Comparison of ENCODE assay signal across 8 cellular contexts in the genomic region with DNA sequence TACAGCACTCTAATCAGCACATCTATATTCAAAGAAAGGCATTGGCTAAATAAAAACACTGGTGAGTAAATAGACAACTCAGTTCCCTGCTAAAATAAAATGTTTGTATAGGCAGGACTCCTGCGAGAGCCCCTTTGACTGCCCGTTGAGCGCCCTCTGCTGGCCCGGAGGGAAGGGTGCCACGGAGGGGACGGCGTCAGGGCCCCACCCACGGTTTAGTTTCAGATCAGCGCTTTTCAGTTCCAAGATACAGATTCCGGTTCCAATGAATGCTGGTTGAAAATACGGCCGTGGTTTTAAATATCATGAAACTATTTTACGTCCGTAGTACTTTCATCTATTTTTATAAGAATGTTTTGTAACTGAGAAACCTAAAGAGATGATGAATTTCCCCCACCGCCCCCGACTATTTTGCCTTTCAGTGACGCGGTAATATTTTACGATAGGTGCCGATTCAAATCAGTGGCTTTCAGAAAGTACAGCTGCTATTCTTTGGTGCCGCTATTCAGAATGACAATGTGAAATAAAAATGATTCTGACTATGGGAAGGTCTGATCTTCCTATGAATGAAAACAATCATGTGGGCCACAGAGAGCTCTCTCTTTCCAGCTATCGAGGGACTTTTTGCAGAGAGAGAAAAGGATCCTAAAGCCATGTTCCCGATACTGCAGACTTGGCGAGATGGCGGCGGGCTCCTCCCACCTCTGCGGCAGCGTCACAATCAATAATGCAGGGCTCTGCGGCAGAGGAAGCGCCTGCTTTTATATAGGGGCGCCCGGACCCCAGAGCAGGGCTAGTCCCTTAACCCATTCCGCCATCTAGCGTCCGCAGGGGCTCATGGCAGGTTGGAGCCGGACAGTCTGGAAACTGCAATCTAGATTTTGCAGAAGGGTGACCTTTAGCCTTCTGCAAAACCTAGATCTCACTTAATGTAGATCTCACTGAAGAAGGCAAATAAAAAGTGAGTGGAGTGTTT. TPM values are rescaled to one million over a fixed set of nuclear protein-coding genes. Genes with fewer than 3 reads are reported as not detected.
DNase-seq lines count a peak whose midpoint lies in the region; ATAC-seq and TF ChIP-seq lines count a peak whose summit lies in the region.

No MANE protein-coding gene starts in this region.

- H3K27ac ChIP-seq in DOHH2 (ENCODE audit: low read depth, low read length), result peak overlapping the region; percentile 56

- H3K27ac Mint-ChIP-seq in naive thymus-derived CD8-positive, alpha-beta T cell, result peak overlapping the region; percentile 92 to 100 (median 99)
- peak overlapping the region; percentile 98 for H3K27ac Mint-ChIP-seq in stimulated activated naive B cell treated with anti-CD40 and anti-IgM and Interleukin-4, amounts not matched to agents 10 μg/mL and 1 μg/mL and 100 μg/mL, for 72 hours

- H3K4me2 ChIP-seq in DOHH2 (ENCODE audit: low read length), result peak overlapping the region; percentile 68

- no peaks in the 10 kb centered on the region for H3K36me3 Mint-ChIP-seq in naive thymus-derived CD8-positive, alpha-beta T cell
- no peaks in the 10 kb centered on the region for H3K36me3 Mint-ChIP-seq in stimulated activated naive B cell treated with anti-CD40 and anti-IgM and Interleukin-4, amounts not matched to agents 10 μg/mL and 1 μg/mL and 100 μg/mL, for 72 hours

- H3K36me3 ChIP-seq in DOHH2 (ENCODE audit: control insufficient read depth, low read length), result no peaks in the 10 kb centered on the region

- H3K4me1 Mint-ChIP-seq in naive thymus-derived CD8-positive, alpha-beta T cell, result peaks cover 9 to 25% (median 21%) of the 10 kb centered on the region in 4 donors
- H3K4me1 Mint-ChIP-seq in stimulated activated naive B cell treated with anti-CD40 and anti-IgM and Interleukin-4, amounts not matched to agents 10 μg/mL and 1 μg/mL and 100 μg/mL, for 72 hours, result peaks cover 8 to 10% of the 10 kb centered on the region in 2 donors

- ATAC-seq in naive thymus-derived CD8-positive, alpha-beta T cell, result peak; percentile 94 to 95
- peak; percentile 96 to 97 for ATAC-seq in stimulated activated naive B cell treated with anti-CD40 and anti-IgM and Interleukin-4, amounts not matched to agents 10 μg/mL and 1 μg/mL and 100 μg/mL, for 72 hours (replicated peaks)

- no peaks in the 10 kb centered on the region for H3K9me3 ChIP-seq in DOHH2 (ENCODE audit: control insufficient read depth, insufficient read depth, low read length)

- no peaks in the 10 kb centered on the region for H3K9me3 Mint-ChIP-seq in naive thymus-derived CD8-positive, alpha-beta T cell
- H3K9me3 Mint-ChIP-seq in stimulated activated naive B cell treated with anti-CD40 and anti-IgM and Interleukin-4, amounts not matched to agents 10 μg/mL and 1 μg/mL and 100 μg/mL, for 72 hours, result peaks cover 0 to 2% of the 10 kb centered on the region in 2 donors

- H3K79me2 ChIP-seq in DOHH2 (ENCODE audit: control insufficient read depth, low read length), result no peaks in the 10 kb centered on the region

- H3K4me3 Mint-ChIP-seq in naive thymus-derived CD8-positive, alpha-beta T cell, result peak overlapping the region; percentile 91 to 99 (median 97)
- peak overlapping the region; percentile 90 to 94 for H3K4me3 Mint-ChIP-seq in stimulated activated naive B cell treated with anti-CD40 and anti-IgM and Interleukin-4, amounts not matched to agents 10 μg/mL and 1 μg/mL and 100 μg/mL, for 72 hours

- peak; percentile 88 for TF ChIP-seq CTCF in DOHH2 (IDR thresholded peaks at IDR 0.05; ENCODE audit: low read depth, low read length, poor library complexity, severe bottlenecking)
- peak; percentile 95 for TF ChIP-seq CTCF in fibroblast of mammary gland (conservative IDR thresholded peaks at IDR 0.05; ENCODE audit: control insufficient read depth, insufficient read depth, low read depth, low read length)

- H3K9me2 ChIP-seq in DOHH2 (replicated peaks; ENCODE audit: control insufficient read depth, low read length), result no peaks in the 10 kb centered on the region

- POLR2A ChIA-PET in naive thymus-derived CD8-positive, alpha-beta T cell (lab: Charles Lee), result interaction anchor here (0.6 to 8.1 kb wide), 20 partner anchors 12 to 784 kb away, joined by 3 to 88 read pairs (median 4); partner anchors contain the start of genes FAM229B, FYN, REV3L and TUBE1

- peak; percentile 59 for DNase-seq in GOT3 (lab: John Stamatoyannopoulos, UW)
- peak; percentile 92 for DNase-seq in LHCN-M2 (ENCODE audit: low read depth)
- peak; percentile 91 for DNase-seq in RKO (ENCODE audit: low spot score)
- DNase-seq in activated T-helper 1 cell treated with anti-CD3 and anti-CD28 coated beads, Interleukin-2, amount 50 U/mL, for 16 hours (ENCODE audit: low read depth in 1 of 2, low spot score in 1 of 2), result peak; percentile 81 to 85
- DNase-seq in fibroblast of mammary gland (ENCODE audit: low read depth), result peak; percentile 90
- peak; percentile 85 to 95 (median 92) for DNase-seq in naive thymus-derived CD8-positive, alpha-beta T cell
- peak; percentile 88 for DNase-seq in stimulated activated naive B cell treated with anti-CD40 and anti-IgM and Interleukin-4, amounts not matched to agents 10 μg/mL and 1 μg/mL and 100 μg/mL, for 72 hours

- no peaks in the 10 kb centered on the region for H4K20me1 ChIP-seq in DOHH2 (ENCODE audit: control insufficient read depth, insufficient read depth, low read depth, low read length)

- peaks cover 6% of the 10 kb centered on the region for H3K4me1 ChIP-seq in DOHH2 (ENCODE audit: control insufficient read depth, low read length)

- peak overlapping the region; percentile 92 for H3K4me3 ChIP-seq in DOHH2 (ENCODE audit: low read length)
- peak overlapping the region; percentile 58 for H3K4me3 ChIP-seq in fibroblast of mammary gland (ENCODE audit: control insufficient read depth, low read depth, low read length)

- no peaks in the 10 kb centered on the region; the same call in 1 of the 2 replicates for H3F3A ChIP-seq in DOHH2 (ENCODE audit: control insufficient read depth, insufficient read depth)

- H3K27me3 ChIP-seq in DOHH2 (ENCODE audit: control insufficient read depth, low read length), result no peaks in the 10 kb centered on the region

- no peaks in the 10 kb centered on the region for H3K27me3 Mint-ChIP-seq in naive thymus-derived CD8-positive, alpha-beta T cell
- peaks cover 0 to 3% of the 10 kb centered on the region in 2 donors for H3K27me3 Mint-ChIP-seq in stimulated activated naive B cell treated with anti-CD40 and anti-IgM and Interleukin-4, amounts not matched to agents 10 μg/mL and 1 μg/mL and 100 μg/mL, for 72 hours

RNA-seq across cellular contexts. Expression of gene CCN6, which starts 10.6 kb away (rescaled TPM):
- total RNA-seq in LHCN-M2 (2014; rRNA removed), result not detected in 2 replicates
- polyA plus RNA-seq in LHCN-M2 (2012), result 0.02 TPM
- total RNA-seq in naive thymus-derived CD8-positive, alpha-beta T cell, result not detected
- under 1 TPM; 0.08 to 0.21 (median 0.09) TPM for polyA plus RNA-seq in naive thymus-derived CD8-positive, alpha-beta T cell

RNA-seq across cellular contexts. Expression of gene TUBE1, which starts 44.0 kb away (rescaled TPM):
- total RNA-seq in LHCN-M2 (2014; rRNA removed), result 11.2 and 13.3 TPM in 2 replicates
- polyA plus RNA-seq in LHCN-M2 (2012), result 3.9 TPM
- total RNA-seq in naive thymus-derived CD8-positive, alpha-beta T cell, result 10 to 100 TPM; 42.3 to 43.0 TPM
- 10 to 100 TPM; 10.1 to 12.1 (median 11.6) TPM for polyA plus RNA-seq in naive thymus-derived CD8-positive, alpha-beta T cell

RNA-seq across cellular contexts. Expression of gene FAM229B, which starts 44.1 kb away (rescaled TPM):
- total RNA-seq in LHCN-M2 (2014; rRNA removed), result 7.8 and 9.7 TPM in 2 replicates
- 32.4 TPM for polyA plus RNA-seq in LHCN-M2 (2012)
- 1 to 10 TPM; 5.5 to 6.1 TPM for total RNA-seq in naive thymus-derived CD8-positive, alpha-beta T cell
- 10 to 100 TPM; 12.3 to 18.4 (median 15.4) TPM for polyA plus RNA-seq in naive thymus-derived CD8-positive, alpha-beta T cell

Comparison
In these comparisons a context has a peak if more than half of its experiments do, and no peak if none do; other contexts are left out.
1. Peak in every context shown above with its lines: DNase-seq, ATAC-seq, H3K4me3 ChIP-seq and H3K27ac ChIP-seq.